1 cellular context compared by ENCODE assay signal in the genomic region with DNA sequence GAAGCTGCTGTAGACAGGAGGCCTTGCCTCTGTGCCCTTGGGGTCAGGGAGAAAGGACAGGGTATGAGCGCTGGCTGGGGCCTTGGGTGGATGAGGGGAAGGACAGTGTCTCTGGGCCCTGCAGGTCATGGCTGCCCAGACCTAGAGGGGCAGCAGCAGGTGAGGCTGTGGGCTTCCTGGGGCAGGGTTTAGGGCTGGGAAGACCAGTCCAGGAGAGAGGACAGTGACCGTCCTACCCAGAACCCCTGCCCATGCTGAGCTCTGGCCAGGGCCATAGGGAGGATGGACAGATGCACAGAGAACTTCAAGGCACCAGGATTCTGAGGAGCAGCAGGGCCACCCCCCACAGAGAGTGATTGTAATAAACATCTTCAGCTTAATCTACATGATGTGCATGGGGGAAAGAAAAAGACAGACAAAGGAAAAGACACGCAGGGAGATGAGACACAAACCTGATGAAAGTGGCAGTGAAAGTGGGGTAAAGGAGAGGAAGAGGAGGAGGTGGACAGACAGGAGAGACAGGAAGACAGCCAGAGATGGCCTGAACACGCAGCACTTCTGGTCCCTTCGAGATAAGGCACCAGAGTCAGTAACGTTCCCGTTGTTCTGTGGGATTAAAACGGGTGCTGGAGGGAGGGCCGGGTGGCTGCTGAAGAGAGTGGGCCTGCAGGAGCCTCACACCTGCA.
TF ChIP-seq lines count a peak whose summit lies in the region.

No MANE protein-coding gene starts in this region.

TF ChIP-seq in HEK293, 187 proteins besides CTCF, POLR2A, EP300 and RAD21 (continued from another document):
- TF ChIP-seq, protein P1, sequence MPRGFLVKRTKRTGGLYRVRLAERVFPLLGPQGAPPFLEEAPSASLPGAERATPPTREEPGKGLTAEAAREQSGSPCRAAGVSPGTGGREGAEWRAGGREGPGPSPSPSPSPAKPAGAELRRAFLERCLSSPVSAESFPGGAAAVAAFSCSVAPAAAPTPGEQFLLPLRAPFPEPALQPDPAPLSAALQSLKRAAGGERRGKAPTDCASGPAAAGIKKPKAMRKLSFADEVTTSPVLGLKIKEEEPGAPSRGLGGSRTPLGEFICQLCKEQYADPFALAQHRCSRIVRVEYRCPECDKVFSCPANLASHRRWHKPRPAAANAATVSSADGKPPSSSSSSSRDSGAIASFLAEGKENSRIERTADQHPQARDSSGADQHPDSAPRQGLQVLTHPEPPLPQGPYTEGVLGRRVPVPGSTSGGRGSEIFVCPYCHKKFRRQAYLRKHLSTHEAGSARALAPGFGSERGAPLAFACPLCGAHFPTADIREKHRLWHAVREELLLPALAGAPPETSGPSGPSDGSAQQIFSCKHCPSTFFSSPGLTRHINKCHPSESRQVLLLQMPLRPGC (tag by site-specific recombination; IDR thresholded peaks at IDR 0.05) = no peak
- TF ChIP-seq, protein P2, sequence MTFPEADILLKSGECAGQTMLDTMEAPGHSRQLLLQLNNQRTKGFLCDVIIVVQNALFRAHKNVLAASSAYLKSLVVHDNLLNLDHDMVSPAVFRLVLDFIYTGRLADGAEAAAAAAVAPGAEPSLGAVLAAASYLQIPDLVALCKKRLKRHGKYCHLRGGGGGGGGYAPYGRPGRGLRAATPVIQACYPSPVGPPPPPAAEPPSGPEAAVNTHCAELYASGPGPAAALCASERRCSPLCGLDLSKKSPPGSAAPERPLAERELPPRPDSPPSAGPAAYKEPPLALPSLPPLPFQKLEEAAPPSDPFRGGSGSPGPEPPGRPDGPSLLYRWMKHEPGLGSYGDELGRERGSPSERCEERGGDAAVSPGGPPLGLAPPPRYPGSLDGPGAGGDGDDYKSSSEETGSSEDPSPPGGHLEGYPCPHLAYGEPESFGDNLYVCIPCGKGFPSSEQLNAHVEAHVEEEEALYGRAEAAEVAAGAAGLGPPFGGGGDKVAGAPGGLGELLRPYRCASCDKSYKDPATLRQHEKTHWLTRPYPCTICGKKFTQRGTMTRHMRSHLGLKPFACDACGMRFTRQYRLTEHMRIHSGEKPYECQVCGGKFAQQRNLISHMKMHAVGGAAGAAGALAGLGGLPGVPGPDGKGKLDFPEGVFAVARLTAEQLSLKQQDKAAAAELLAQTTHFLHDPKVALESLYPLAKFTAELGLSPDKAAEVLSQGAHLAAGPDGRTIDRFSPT (tag by site-specific recombination; IDR thresholded peaks at IDR 0.05) = no peak
- TF ChIP-seq, protein P3, sequence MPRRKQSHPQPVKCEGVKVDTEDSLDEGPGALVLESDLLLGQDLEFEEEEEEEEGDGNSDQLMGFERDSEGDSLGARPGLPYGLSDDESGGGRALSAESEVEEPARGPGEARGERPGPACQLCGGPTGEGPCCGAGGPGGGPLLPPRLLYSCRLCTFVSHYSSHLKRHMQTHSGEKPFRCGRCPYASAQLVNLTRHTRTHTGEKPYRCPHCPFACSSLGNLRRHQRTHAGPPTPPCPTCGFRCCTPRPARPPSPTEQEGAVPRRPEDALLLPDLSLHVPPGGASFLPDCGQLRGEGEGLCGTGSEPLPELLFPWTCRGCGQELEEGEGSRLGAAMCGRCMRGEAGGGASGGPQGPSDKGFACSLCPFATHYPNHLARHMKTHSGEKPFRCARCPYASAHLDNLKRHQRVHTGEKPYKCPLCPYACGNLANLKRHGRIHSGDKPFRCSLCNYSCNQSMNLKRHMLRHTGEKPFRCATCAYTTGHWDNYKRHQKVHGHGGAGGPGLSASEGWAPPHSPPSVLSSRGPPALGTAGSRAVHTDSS (tag by site-specific recombination; IDR thresholded peaks at IDR 0.05) = no peak
TF ChIP-seq in HEK293: peak in this region for 2.
